Comparison of ENCODE assay signal across 9 cellular contexts in genomic region chr6:84774174-84775158, GRCh38.
DNase-seq lines count a peak whose midpoint lies in the region; ATAC-seq lines count a peak whose summit lies in the region.
"Had no signal": no experiment of that assay in that cellular context is flagged by ENCODE, and none has a peak within 500 bp of the region (broad histone marks: within the 10 kb centered on the region; RNA-seq: fewer than 3 reads in every experiment).

No MANE protein-coding gene starts in this region.

- peak overlapping the region; percentile 88 for H3K9ac ChIP-seq in adipocyte (ENCODE audit: low read length)

- peak; percentile 81 for ATAC-seq in HG03066 (IDR thresholded peaks at IDR 0.05; ENCODE audit: low read depth, unreplicated experiment)
- ATAC-seq in stimulated activated effector memory CD8-positive, alpha-beta T cell treated with anti-CD3 and anti-CD28 coated beads, Interleukin-12 subunit alpha, Interleukin-12 subunit beta, amount 100 ng/mL, for 72 hours, result peak; percentile 63
- no peak for ATAC-seq in HG03025 (IDR thresholded peaks at IDR 0.05; ENCODE audit: low FRiP score, unreplicated experiment)

- H3K9me3 Mint-ChIP-seq in stimulated activated effector memory CD8-positive, alpha-beta T cell treated with anti-CD3 and anti-CD28 coated beads, Interleukin-12 subunit alpha, Interleukin-12 subunit beta, amount 100 ng/mL, for 72 hours, result no peaks in the 10 kb centered on the region

- H3K4me3 ChIP-seq in adipocyte (ENCODE audit: low read length) (peak overlapping the region; percentile 82), iPS-11a (ENCODE audit: low read depth, low read length) (peak overlapping the region; percentile 21)

- H3K9me3 ChIP-seq in adipocyte (ENCODE audit: control insufficient read depth, low read length), result no peaks in the 10 kb centered on the region

- DNase-seq in NCI-H748 (lab: John Stamatoyannopoulos, UW; ENCODE audit: unreplicated experiment) (peak; percentile 36), NCI-H748 treated with DMSO at 0.1 percent for 48 hours (lab: John Stamatoyannopoulos, UW) (no peak), adipocyte (ENCODE audit: low read depth) (peak; percentile 71), NCI-H2107 (lab: John Stamatoyannopoulos, UW) (no peak)
- DNase-seq in stimulated activated effector memory CD8-positive, alpha-beta T cell treated with anti-CD3 and anti-CD28 coated beads, Interleukin-12 subunit alpha, Interleukin-12 subunit beta, amount 100 ng/mL, for 72 hours (ENCODE audit: low spot score in 2 of 2), result peak in 1 of 2 donors; percentile 56

- H3K36me3 ChIP-seq in adipocyte (ENCODE audit: control insufficient read depth, insufficient read depth, low read length, severe bottlenecking), result no peaks in the 10 kb centered on the region

- H3K27ac Mint-ChIP-seq in stimulated activated effector memory CD8-positive, alpha-beta T cell treated with anti-CD3 and anti-CD28 coated beads, Interleukin-12 subunit alpha, Interleukin-12 subunit beta, amount 100 ng/mL, for 72 hours, result no peak overlapping the region

- H3K4me1 Mint-ChIP-seq in stimulated activated effector memory CD8-positive, alpha-beta T cell treated with anti-CD3 and anti-CD28 coated beads, Interleukin-12 subunit alpha, Interleukin-12 subunit beta, amount 100 ng/mL, for 72 hours, result peaks cover 5% of the 10 kb centered on the region

- no peaks in the 10 kb centered on the region for H3K27me3 ChIP-seq in adipocyte (replicated peaks; ENCODE audit: control insufficient read depth, insufficient read depth, low read length)

- H3K4me1 ChIP-seq in adipocyte (ENCODE audit: control insufficient read depth, insufficient read depth, low read length), result peaks cover 10% of the 10 kb centered on the region

- H3K36me3 Mint-ChIP-seq in stimulated activated effector memory CD8-positive, alpha-beta T cell treated with anti-CD3 and anti-CD28 coated beads, Interleukin-12 subunit alpha, Interleukin-12 subunit beta, amount 100 ng/mL, for 72 hours, result no peaks in the 10 kb centered on the region
- H3K36me3 Mint-ChIP-seq: CD4-positive, CD25-positive, alpha-beta regulatory T cell had no signal

- no peak overlapping the region for H3K4me3 Mint-ChIP-seq in stimulated activated effector memory CD8-positive, alpha-beta T cell treated with anti-CD3 and anti-CD28 coated beads, Interleukin-12 subunit alpha, Interleukin-12 subunit beta, amount 100 ng/mL, for 72 hours

Comparison
In these comparisons a context has a peak if more than half of its experiments do, and no peak if none do; other contexts are left out.
1. DNase-seq: peak in NCI-H748 (single experiment) and adipocyte (single experiment); none in NCI-H748 treated with DMSO at 0.1 percent for 48 hours (single experiment) and NCI-H2107 (single experiment).